ENCODE assay signal across 1 cellular context in genomic region chr17:59365383-59365981, GRCh38.
TF ChIP-seq lines count a peak whose summit lies in the region.

No MANE protein-coding gene starts in this region.

TF ChIP-seq in K562, 482 proteins besides CTCF, POLR2A, EP300 and RAD21 (continued from another document):
- TF ChIP-seq HMBOX1 (IDR thresholded peaks at IDR 0.05) (peak; percentile 51; the same call in 1 of the 2 replicates), MTA1 (IDR thresholded peaks at IDR 0.05; ENCODE audit: borderline replicate concordance) (peak; percentile 85; the same call in 1 of the 2 replicates), DMBX1 (CRISPR knock-in tag; IDR thresholded peaks at IDR 0.05; ENCODE audit: borderline replicate concordance) (peak; percentile 92), NONO (IDR thresholded peaks at IDR 0.05; ENCODE audit: low read depth in 2 of 2, low read length in 1 of 2) (0 out of 4 replicates have a peak, but pooled peaks of 1 of the 2 experiments have one; percentile 34), SMARCE1 (IDR thresholded peaks at IDR 0.05) (peak; percentile 90), FOXK2 (conservative IDR thresholded peaks at IDR 0.05 in 1 of 2, IDR thresholded peaks at IDR 0.05 in 1 of 2; ENCODE audit: low read depth in 2 of 2) (peak; percentile 69 to 81; a peak in 3 of 4 replicates), EP400 (IDR thresholded peaks at IDR 0.05) (no peak), ATF1 (CRISPR knock-in tag; IDR thresholded peaks at IDR 0.05) (no peak), ATF1 (tag; IDR thresholded peaks at IDR 0.05) (peak; percentile 40; the same call in 1 of the 2 replicates)
